25 cellular contexts compared by ENCODE assay signal in the genomic region with DNA sequence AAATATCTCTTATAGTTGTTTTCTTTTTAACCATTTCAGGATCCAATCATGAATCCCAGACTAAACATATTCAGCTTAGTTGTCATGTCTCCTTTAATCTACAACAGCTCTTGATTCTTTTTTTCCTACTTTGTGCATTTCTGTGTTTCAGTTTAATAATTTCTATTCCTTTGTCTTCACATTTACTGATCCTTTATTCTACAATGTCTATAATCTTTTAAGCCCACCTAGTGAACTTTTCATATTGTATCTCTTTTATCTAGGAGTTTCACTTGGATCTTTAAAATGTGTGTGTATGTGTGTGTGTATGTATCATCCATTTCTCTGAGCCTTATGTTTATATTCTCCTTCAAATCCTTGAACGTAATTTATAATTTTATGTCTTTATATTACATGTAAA.
"Had no signal": no experiment of that assay in that cellular context is flagged by ENCODE, and none has a peak within 500 bp of the region (broad histone marks: within the 10 kb centered on the region; RNA-seq: fewer than 3 reads in every experiment).

No MANE protein-coding gene starts in this region.

- FAIRE-seq: small intestine, urothelium cell line had no signal

- H3K4me3 ChIP-seq: pancreas, prostate gland, right lobe of liver, sigmoid colon, stomach, thoracic aorta, thyroid gland, tibial nerve, upper lobe of left lung had no signal

- ATAC-seq: naive thymus-derived CD8-positive, alpha-beta T cell; natural killer cell treated with Interleukin-12 subunit alpha and Interleukin-12 subunit beta and Interleukin-15 and Interleukin-18, amount 100 ng/mL, for 72 hours; pancreas; right cardiac atrium; right lobe of liver; stimulated activated effector memory CD8-positive, alpha-beta T cell treated with anti-CD3 and anti-CD28 coated beads, Interleukin-12 subunit alpha, Interleukin-12 subunit beta, amount 100 ng/mL, for 72 hours; stimulated activated naive B cell treated with anti-CD40 and anti-IgM and Interleukin-4, amounts not matched to agents 10 μg/mL and 1 μg/mL and 100 μg/mL, for 72 hours had no signal

- H3K4me1 ChIP-seq: pancreas, prostate gland, right lobe of liver, sigmoid colon, thyroid gland had no signal

- DNase-seq: naive thymus-derived CD8-positive, alpha-beta T cell; nephron progenitor cell; nucleus accumbens; pancreas; right cardiac atrium; right lobe of liver; sigmoid colon; small intestine; stimulated activated CD4-positive, alpha-beta T cell treated with anti-CD3 and anti-CD28 coated beads, Interleukin-15, amount 100 ng/mL, for 24 hours; stimulated activated CD4-positive, alpha-beta T cell treated with anti-CD3 and anti-CD28 coated beads, Interleukin-2, amount 100 ng/mL, for 24 hours; stimulated activated CD4-positive, alpha-beta T cell treated with anti-CD3 and anti-CD28 coated beads, Interleukin-2, amount 100 ng/mL, for 48 hours; stimulated activated CD4-positive, alpha-beta T cell treated with anti-CD3 and anti-CD28 coated beads, Interleukin-4, amount 100 ng/mL, for 24 hours; stimulated activated naive B cell treated with anti-CD40 and anti-IgM and Interleukin-4, amounts not matched to agents 10 μg/mL and 1 μg/mL and 100 μg/mL, for 72 hours; stimulated activated naive CD4-positive, alpha-beta T cell treated with Interleukin-2 at 50 U/mL for 16 hours; stomach; thyroid gland; trophoblast cell; upper lobe of left lung had no signal

- H3K9me3 ChIP-seq: neutrophil, pancreas, prostate gland, right lobe of liver, sigmoid colon, thoracic aorta, thyroid gland, upper lobe of left lung had no signal

- H3K36me3 ChIP-seq: prostate gland, right lobe of liver, thoracic aorta, thyroid gland had no signal

- H3K27me3 ChIP-seq: neutrophil, pancreas, right lobe of liver, sigmoid colon, stomach, thyroid gland, tibial nerve, upper lobe of left lung had no signal

- H3K27ac ChIP-seq: pancreas, prostate gland, right lobe of liver, sigmoid colon, stomach, thoracic aorta, thyroid gland, tibial nerve, upper lobe of left lung had no signal
